Comparison of ENCODE assay signal across 1 cellular context in the genomic region with DNA sequence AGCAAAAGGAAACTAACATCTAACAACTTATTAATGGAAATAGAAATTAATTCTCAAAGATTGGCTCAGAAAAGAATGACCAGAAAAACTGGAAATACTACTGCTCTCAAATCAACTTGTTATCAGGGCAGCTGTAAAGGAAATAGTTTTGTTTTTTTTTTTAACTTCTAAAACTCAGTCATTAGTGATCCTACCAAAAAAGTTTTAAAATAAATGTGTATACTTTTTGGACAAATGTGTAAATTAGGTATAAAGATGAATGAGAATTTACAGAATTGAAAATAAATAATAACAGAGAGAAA.
TF ChIP-seq lines count a peak whose summit lies in the region.

No MANE protein-coding gene starts in this region.

TF ChIP-seq in endothelial cell of umbilical vein, 7 proteins besides CTCF, POLR2A, EP300 and RAD21:
- TF ChIP-seq JUN (IDR thresholded peaks at IDR 0.05; ENCODE audit: borderline replicate concordance, insufficient read depth, insufficient read length, low read depth) (no peak), EZH2 (IDR thresholded peaks at IDR 0.05; ENCODE audit: borderline replicate concordance, low read depth, low read length, severe bottlenecking) (no peak), POLR2AphosphoS5 (IDR thresholded peaks at IDR 0.05; ENCODE audit: insufficient read depth, low read depth, low read length) (no peak), GATA2 (IDR thresholded peaks at IDR 0.05; ENCODE audit: insufficient read depth, insufficient read length, low read depth, low read length) (no peak), MYC (IDR thresholded peaks at IDR 0.05; ENCODE audit: low read depth, low read length) (no peak), FOS (IDR thresholded peaks at IDR 0.05; ENCODE audit: borderline replicate concordance, insufficient read depth, low read length) (no peak)
- TF ChIP-seq, protein P1, sequence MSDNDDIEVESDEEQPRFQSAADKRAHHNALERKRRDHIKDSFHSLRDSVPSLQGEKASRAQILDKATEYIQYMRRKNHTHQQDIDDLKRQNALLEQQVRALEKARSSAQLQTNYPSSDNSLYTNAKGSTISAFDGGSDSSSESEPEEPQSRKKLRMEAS (IDR thresholded peaks at IDR 0.05; ENCODE audit: insufficient read depth, insufficient read length) = no peak
